ENCODE assay signal across 8 cellular contexts in the genomic region with DNA sequence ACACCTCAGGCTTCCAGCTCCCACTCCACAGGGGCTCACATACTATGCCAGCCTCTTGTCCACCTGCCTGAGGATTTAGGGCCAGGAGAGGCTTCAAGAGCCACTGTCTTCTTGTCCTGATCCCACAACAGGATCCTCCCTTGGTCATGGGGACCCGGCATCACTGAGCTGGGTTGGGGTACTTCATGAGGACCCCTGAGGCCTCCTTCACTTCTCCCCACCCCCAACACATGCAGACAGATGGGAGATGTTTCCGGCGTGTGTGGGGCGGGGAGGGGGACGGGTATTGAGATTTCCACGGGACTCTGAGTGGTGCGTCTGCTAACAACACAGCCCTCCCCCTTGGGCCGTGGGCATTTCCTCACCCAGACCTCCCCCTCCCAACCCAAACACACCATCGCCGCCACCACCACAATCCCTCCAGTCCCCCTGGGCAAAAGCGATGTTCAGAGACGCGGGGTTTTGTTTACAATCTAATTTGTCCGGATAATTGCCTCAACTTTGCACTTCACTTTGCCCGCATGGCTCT. TPM values are rescaled to one million over a fixed set of nuclear protein-coding genes. Genes with fewer than 3 reads are reported as not detected.
DNase-seq lines count a peak whose midpoint lies in the region; ATAC-seq and TF ChIP-seq lines count a peak whose summit lies in the region.

No MANE protein-coding gene starts in this region.

- H3K9me3 ChIP-seq in CD8-positive, alpha-beta T cell (ENCODE audit: low read length) = no peaks in the 10 kb centered on the region
- no peaks in the 10 kb centered on the region for H3K9me3 ChIP-seq in MM.1S (replicated peaks; ENCODE audit: insufficient read depth, low read length)

- peaks cover 4% of the 10 kb centered on the region for H3K36me3 Mint-ChIP-seq in CD8-positive, alpha-beta T cell
- H3K36me3 Mint-ChIP-seq in neural crest cell (ENCODE audit: low read depth) = no peaks in the 10 kb centered on the region

- H3K36me3 ChIP-seq in CD8-positive, alpha-beta T cell (ENCODE audit: insufficient read depth, low read length) = no peaks in the 10 kb centered on the region
- no peaks in the 10 kb centered on the region for H3K36me3 ChIP-seq in MM.1S (replicated peaks; ENCODE audit: insufficient read depth, low read length)

- no peak overlapping the region for H3K4me3 ChIP-seq in CD8-positive, alpha-beta T cell (ENCODE audit: low read depth, low read length)
- H3K4me3 ChIP-seq in MM.1S (ENCODE audit: low read length) (peak overlapping the region; percentile 63), dorsolateral prefrontal cortex (peak overlapping the region in 56 of 59 donors; percentile 30 to 87 (median 74))

- peaks cover 20% of the 10 kb centered on the region for H3K79me2 ChIP-seq in MM.1S (ENCODE audit: low read length)

- peak overlapping the region; percentile 51 for H2AFZ ChIP-seq in MM.1S (ENCODE audit: low read length)

- H3K4me2 ChIP-seq in MM.1S (ENCODE audit: low read depth, low read length) = peak overlapping the region; percentile 99

- H3K9me3 Mint-ChIP-seq in CD8-positive, alpha-beta T cell = no peaks in the 10 kb centered on the region
- H3K9me3 Mint-ChIP-seq in neural crest cell = no peaks in the 10 kb centered on the region

- peaks cover 21% of the 10 kb centered on the region for H3K4me1 Mint-ChIP-seq in CD8-positive, alpha-beta T cell (ENCODE audit: low read depth)
- H3K4me1 Mint-ChIP-seq in neural crest cell = peaks cover 35% of the 10 kb centered on the region

- H3K4me3 Mint-ChIP-seq in CD8-positive, alpha-beta T cell = peak overlapping the region; percentile 67
- peak overlapping the region; percentile 91 for H3K4me3 Mint-ChIP-seq in neural crest cell

- CTCF ChIA-PET in CD8-positive, alpha-beta T cell (lab: Charles Lee) = interaction anchor here (1.0 kb wide), 2 partner anchors 121 to 177 kb away, joined by 3 to 5 read pairs; no protein-coding TSS in a partner anchor

- no peak for TF ChIP-seq CTCF in CD8-positive, alpha-beta T cell (IDR thresholded peaks at IDR 0.05)
- TF ChIP-seq CTCF in MM.1S (IDR thresholded peaks at IDR 0.05; ENCODE audit: low read length) (no peak), dorsolateral prefrontal cortex (IDR thresholded peaks at IDR 0.05 in 54 of 56, conservative IDR thresholded peaks at IDR 0.05 in 2 of 56; ENCODE audit: low read depth in 1 of 56, partially characterized antibody in 56 of 56) (no peak), neural crest cell (conservative IDR thresholded peaks at IDR 0.05) (no peak)

- peaks cover 17% of the 10 kb centered on the region for H3K27me3 ChIP-seq in CD8-positive, alpha-beta T cell (ENCODE audit: insufficient read depth, low read length)
- H3K27me3 ChIP-seq in MM.1S (replicated peaks; ENCODE audit: insufficient read depth, low read length) = peaks cover 39% of the 10 kb centered on the region
- H3K27me3 ChIP-seq in dorsolateral prefrontal cortex = peaks cover 0 to 24% (median 0%) of the 10 kb centered on the region in 45 donors

- peaks cover 15% of the 10 kb centered on the region for H3K27me3 Mint-ChIP-seq in CD8-positive, alpha-beta T cell (ENCODE audit: low read depth)
- H3K27me3 Mint-ChIP-seq in neural crest cell (ENCODE audit: low read depth) = peaks cover 12% of the 10 kb centered on the region

- H3K4me1 ChIP-seq in CD8-positive, alpha-beta T cell (ENCODE audit: insufficient read depth, low read length) = peaks cover 28% of the 10 kb centered on the region
- no peaks in the 10 kb centered on the region for H3K4me1 ChIP-seq in MM.1S (ENCODE audit: low read length)

- POLR2A ChIA-PET in CD8-positive, alpha-beta T cell (lab: Charles Lee) = no interaction called here

- H3K27ac Mint-ChIP-seq in CD8-positive, alpha-beta T cell = no peak overlapping the region
- H3K27ac Mint-ChIP-seq in neural crest cell (ENCODE audit: unreplicated experiment) = peak overlapping the region; percentile 35

- DNase-seq in CD8-positive, alpha-beta T cell = no peak
- DNase-seq in MM.1S = no peak
- DNase-seq in dorsolateral prefrontal cortex = no peak
- no peak for DNase-seq in neural crest cell (ENCODE audit: low read depth, low spot score)
- no peak for DNase-seq in stimulated activated CD4-positive, alpha-beta T cell treated with anti-CD3 and anti-CD28 coated beads, Interleukin-4, amount 100 ng/mL, for 4 hours
- DNase-seq in DMS79 (lab: John Stamatoyannopoulos, UW) = no peak

- peaks cover 3% of the 10 kb centered on the region; the same call in 1 of the 2 replicates for H4K20me1 ChIP-seq in MM.1S (ENCODE audit: insufficient read depth, low read length)

- no peak overlapping the region for H3K27ac ChIP-seq in CD8-positive, alpha-beta T cell (ENCODE audit: low read depth, low read length)
- no peak overlapping the region for H3K27ac ChIP-seq in MM.1S (ENCODE audit: low read length)
- H3K27ac ChIP-seq in dorsolateral prefrontal cortex = peak overlapping the region in 2 of 59 donors; percentile 10 to 13

- H3K9me2 ChIP-seq in MM.1S (replicated peaks; ENCODE audit: insufficient read depth, low read length) = no peaks in the 10 kb centered on the region

- no peak overlapping the region for H3K9ac ChIP-seq in MM.1S (ENCODE audit: low read length)

- no peaks in the 10 kb centered on the region for H3F3A ChIP-seq in MM.1S (ENCODE audit: insufficient read depth, low read length)

- no peak for ATAC-seq in CD8-positive, alpha-beta T cell
- no peak for ATAC-seq in GM21825 (IDR thresholded peaks at IDR 0.05; ENCODE audit: unreplicated experiment)
- ATAC-seq in HG03108 (IDR thresholded peaks at IDR 0.05; ENCODE audit: unreplicated experiment) = no peak

- intact Hi-C loops in CD8-positive, alpha-beta T cell (cut with DNase I, micrococcal nuclease) = loop anchor here in 1 of 2 experiments (5.0 kb wide), 1 partner anchor 187 kb away; no protein-coding TSS in a partner anchor
- intact Hi-C loops in dorsolateral prefrontal cortex (cut with DNase I) = loop anchor here (2.0 to 10.0 kb wide), 6 partner anchors 40 to 500 kb away; a partner anchor contains a TSS

RNA-seq across cellular contexts. Expression of a gene that starts 0.9 kb away (rescaled TPM):
- 10 to 100 TPM in 1 of 2 experiments, 1 to 10 TPM in 1; 9.9 to 11.4 TPM for total RNA-seq in CD8-positive, alpha-beta T cell
- 10 to 100 TPM; 19.2 to 35.8 (median 25.0) TPM for total RNA-seq in dorsolateral prefrontal cortex
- 57.9 and 62.4 TPM in 2 replicates for total RNA-seq in neural crest cell
